ENCODE assay signal across 1 cellular context in genomic region chr12:65741662-65742480, GRCh38.
TF ChIP-seq lines count a peak whose summit lies in the region.

No MANE protein-coding gene starts in this region.

TF ChIP-seq in HepG2, 621 proteins besides CTCF, POLR2A, EP300 and RAD21 (continued from another document and continues in another):
- TF ChIP-seq UBTF (CRISPR knock-in tag; IDR thresholded peaks at IDR 0.05), result peak; percentile 84
- TF ChIP-seq, protein P1, sequence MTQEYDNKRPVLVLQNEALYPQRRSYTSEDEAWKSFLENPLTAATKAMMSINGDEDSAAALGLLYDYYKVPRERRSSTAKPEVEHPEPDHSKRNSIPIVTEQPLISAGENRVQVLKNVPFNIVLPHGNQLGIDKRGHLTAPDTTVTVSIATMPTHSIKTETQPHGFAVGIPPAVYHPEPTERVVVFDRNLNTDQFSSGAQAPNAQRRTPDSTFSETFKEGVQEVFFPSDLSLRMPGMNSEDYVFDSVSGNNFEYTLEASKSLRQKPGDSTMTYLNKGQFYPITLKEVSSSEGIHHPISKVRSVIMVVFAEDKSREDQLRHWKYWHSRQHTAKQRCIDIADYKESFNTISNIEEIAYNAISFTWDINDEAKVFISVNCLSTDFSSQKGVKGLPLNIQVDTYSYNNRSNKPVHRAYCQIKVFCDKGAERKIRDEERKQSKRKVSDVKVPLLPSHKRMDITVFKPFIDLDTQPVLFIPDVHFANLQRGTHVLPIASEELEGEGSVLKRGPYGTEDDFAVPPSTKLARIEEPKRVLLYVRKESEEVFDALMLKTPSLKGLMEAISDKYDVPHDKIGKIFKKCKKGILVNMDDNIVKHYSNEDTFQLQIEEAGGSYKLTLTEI (CRISPR knock-in tag; conservative IDR thresholded peaks at IDR 0.05), result no peak
- TF ChIP-seq SKI (IDR thresholded peaks at IDR 0.05; ENCODE audit: partially characterized antibody), result no peak
- no peak for TF ChIP-seq ZNF414 (CRISPR knock-in tag; IDR thresholded peaks at IDR 0.05)
- TF ChIP-seq ZBTB49 (CRISPR knock-in tag; IDR thresholded peaks at IDR 0.05; ENCODE audit: borderline replicate concordance), result no peak
- TF ChIP-seq ZNF263 (CRISPR knock-in tag; IDR thresholded peaks at IDR 0.05), result no peak
- TF ChIP-seq, protein P2, sequence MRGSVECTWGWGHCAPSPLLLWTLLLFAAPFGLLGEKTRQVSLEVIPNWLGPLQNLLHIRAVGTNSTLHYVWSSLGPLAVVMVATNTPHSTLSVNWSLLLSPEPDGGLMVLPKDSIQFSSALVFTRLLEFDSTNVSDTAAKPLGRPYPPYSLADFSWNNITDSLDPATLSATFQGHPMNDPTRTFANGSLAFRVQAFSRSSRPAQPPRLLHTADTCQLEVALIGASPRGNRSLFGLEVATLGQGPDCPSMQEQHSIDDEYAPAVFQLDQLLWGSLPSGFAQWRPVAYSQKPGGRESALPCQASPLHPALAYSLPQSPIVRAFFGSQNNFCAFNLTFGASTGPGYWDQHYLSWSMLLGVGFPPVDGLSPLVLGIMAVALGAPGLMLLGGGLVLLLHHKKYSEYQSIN (CRISPR knock-in tag; IDR thresholded peaks at IDR 0.05; ENCODE audit: borderline replicate concordance), result no peak
- no peak for TF ChIP-seq ZNF572 (CRISPR knock-in tag; IDR thresholded peaks at IDR 0.05)
- no peak for TF ChIP-seq AKNA (CRISPR knock-in tag; IDR thresholded peaks at IDR 0.05; ENCODE audit: borderline replicate concordance)
- TF ChIP-seq FOXP1 (IDR thresholded peaks at IDR 0.05), result no peak
- TF ChIP-seq FOXP1 (CRISPR knock-in tag; IDR thresholded peaks at IDR 0.05), result no peak
- TF ChIP-seq, protein P3, sequence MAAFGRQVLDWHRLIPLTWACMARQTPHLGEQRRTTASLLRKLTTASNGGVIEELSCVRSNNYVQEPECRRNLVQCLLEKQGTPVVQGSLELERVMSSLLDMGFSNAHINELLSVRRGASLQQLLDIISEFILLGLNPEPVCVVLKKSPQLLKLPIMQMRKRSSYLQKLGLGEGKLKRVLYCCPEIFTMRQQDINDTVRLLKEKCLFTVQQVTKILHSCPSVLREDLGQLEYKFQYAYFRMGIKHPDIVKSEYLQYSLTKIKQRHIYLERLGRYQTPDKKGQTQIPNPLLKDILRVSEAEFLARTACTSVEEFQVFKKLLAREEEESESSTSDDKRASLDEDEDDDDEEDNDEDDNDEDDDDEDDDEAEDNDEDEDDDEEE (CRISPR knock-in tag; IDR thresholded peaks at IDR 0.05), result 0 out of 2 replicates have a peak, but pooled peaks have one; percentile 70
- TF ChIP-seq, protein P4, sequence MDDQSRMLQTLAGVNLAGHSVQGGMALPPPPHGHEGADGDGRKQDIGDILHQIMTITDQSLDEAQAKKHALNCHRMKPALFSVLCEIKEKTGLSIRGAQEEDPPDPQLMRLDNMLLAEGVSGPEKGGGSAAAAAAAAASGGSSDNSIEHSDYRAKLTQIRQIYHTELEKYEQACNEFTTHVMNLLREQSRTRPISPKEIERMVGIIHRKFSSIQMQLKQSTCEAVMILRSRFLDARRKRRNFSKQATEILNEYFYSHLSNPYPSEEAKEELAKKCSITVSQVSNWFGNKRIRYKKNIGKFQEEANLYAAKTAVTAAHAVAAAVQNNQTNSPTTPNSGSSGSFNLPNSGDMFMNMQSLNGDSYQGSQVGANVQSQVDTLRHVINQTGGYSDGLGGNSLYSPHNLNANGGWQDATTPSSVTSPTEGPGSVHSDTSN (CRISPR knock-in tag; IDR thresholded peaks at IDR 0.05; ENCODE audit: borderline replicate concordance), result no peak
- TF ChIP-seq PCBP1 (IDR thresholded peaks at IDR 0.05; ENCODE audit: borderline replicate concordance, low read depth, low read length), result no peak
- TF ChIP-seq KAT7 (CRISPR knock-in tag; IDR thresholded peaks at IDR 0.05; ENCODE audit: borderline replicate concordance), result no peak
- peak; percentile 36; the same call in 1 of the 2 replicates for TF ChIP-seq ZFX (CRISPR knock-in tag; IDR thresholded peaks at IDR 0.05; ENCODE audit: low read depth)
- no peak for TF ChIP-seq SIN3A (IDR thresholded peaks at IDR 0.05; ENCODE audit: borderline replicate concordance, low read depth, low read length)
- TF ChIP-seq, protein P5, sequence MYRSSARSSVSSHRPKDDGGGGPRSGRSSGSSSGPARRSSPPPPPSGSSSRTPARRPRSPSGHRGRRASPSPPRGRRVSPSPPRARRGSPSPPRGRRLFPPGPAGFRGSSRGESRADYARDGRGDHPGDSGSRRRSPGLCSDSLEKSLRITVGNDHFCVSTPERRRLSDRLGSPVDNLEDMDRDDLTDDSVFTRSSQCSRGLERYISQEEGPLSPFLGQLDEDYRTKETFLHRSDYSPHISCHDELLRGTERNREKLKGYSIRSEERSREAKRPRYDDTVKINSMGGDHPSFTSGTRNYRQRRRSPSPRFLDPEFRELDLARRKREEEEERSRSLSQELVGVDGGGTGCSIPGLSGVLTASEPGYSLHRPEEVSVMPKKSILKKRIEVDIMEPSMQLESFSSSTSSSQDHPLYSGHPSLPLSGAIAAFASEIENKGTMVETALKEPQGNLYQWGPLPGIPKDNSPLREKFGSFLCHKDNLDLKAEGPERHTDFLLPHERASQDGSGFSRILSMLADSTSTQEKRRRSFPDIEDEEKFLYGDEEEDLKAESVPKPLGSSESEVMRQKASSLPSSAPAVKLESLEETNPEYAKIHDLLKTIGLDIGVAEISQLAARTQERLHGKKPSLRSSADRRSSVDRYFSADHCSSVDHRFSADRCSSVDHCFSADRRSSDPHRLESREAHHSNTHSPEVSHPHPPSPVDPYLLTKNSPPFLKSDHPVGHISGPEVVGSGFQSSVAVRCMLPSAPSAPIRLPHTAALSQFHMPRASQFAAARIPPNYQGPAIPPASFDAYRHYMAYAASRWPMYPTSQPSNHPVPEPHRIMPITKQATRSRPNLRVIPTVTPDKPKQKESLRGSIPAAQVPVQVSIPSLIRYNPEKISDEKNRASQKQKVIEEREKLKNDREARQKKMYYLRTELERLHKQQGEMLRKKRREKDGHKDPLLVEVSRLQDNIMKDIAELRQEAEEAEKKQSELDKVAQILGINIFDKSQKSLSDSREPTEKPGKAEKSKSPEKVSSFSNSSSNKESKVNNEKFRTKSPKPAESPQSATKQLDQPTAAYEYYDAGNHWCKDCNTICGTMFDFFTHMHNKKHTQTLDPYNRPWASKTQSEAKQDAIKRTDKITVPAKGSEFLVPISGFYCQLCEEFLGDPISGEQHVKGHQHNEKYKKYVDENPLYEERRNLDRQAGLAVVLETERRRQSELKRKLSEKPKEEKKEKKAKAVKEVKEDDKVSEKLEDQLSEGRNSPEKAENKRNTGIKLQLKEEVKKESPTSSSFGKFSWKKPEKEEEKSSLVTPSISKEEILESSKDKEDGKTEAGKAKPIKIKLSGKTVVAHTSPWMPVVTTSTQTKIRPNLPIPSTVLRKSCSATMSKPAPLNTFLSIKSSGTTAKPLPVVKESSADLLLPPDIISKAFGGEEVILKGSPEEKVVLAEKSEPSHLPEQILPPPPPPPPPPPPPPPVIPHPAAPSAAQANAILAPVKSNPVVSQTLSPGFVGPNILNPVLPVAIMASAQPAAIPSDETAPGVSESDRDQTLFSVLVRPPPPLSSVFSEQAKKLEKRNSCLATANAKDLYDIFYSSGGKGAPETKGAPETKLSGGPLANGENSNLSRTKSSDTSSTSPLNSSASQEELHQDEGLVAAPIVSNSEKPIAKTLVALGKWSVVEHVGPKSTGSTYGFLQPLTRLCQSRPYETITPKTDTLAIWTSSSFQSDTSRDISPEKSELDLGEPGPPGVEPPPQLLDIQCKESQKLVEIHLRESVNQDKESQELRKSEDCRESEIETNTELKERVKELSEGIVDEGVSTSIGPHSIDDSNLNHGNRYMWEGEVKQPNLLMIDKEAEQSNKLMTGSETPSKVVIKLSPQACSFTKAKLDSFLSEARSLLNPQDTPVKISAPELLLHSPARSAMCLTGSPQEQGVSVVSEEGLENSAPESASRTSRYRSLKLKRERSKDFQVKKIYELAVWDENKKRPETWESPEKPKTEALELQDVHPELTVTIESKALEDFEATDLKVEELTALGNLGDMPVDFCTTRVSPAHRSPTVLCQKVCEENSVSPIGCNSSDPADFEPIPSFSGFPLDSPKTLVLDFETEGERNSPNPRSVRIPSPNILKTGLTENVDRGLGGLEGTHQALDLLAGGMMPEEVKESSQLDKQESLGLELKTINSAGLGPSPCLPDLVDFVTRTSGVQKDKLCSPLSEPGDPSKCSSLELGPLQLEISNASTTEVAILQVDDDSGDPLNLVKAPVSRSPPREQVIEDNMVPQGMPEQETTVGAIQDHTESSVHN (CRISPR knock-in tag; IDR thresholded peaks at IDR 0.05), result 0 out of 2 replicates have a peak, but pooled peaks have one; percentile 28
